Comparison of ENCODE assay signal across 26 cellular contexts in the genomic region with DNA sequence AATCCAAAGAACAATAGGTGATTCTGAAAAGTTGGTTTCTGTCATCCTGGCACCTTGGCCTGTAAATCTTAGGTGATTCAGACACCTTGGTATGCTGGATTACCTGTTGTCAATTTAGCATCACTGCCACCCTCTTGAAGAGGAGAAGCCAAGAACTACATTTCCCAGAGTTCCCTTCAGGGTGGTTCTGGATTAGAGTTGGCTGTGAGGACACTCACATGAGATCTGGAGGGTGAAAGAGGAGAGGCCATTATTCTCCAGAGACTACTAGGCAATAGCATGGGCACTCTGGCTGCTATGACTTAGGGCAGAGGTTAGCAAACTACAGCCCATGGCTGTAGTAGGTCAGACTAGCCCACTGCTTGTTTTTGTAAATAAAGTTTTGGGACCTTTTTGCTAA. TPM values are rescaled to one million over a fixed set of nuclear protein-coding genes. Genes with fewer than 3 reads are reported as not detected.
DNase-seq lines count a peak whose midpoint lies in the region; ATAC-seq and TF ChIP-seq lines count a peak whose summit lies in the region.
"Had no signal": no experiment of that assay in that cellular context is flagged by ENCODE, and none has a peak within 500 bp of the region (broad histone marks: within the 10 kb centered on the region; RNA-seq: fewer than 3 reads in every experiment).

No MANE protein-coding gene starts in this region.

- BruUV-seq in MCF 10A (replicated peaks; lab: Mats Ljungman, UMichigan), result no TSS peak

- H3K79me1 ChIP-seq in mesendoderm (ENCODE audit: low read length), result no peaks in the 10 kb centered on the region

- no peak overlapping the region for H3K56ac ChIP-seq in mesendoderm (ENCODE audit: low read length)

- no peak overlapping the region for H4K8ac ChIP-seq in mesendoderm (ENCODE audit: low read depth, low read length)

- no peaks in the 10 kb centered on the region for H3K4me1 Mint-ChIP-seq in MCF 10A (ENCODE audit: insufficient read depth, unreplicated experiment)
- H3K4me1 Mint-ChIP-seq: activated naive CD4-positive, alpha-beta T cell treated with anti-CD3 and anti-CD28 coated beads, Interleukin-2, amount 50 U/mL, for 24 hours; neural crest cell had no signal

- H3K4ac ChIP-seq in mesendoderm (ENCODE audit: low read depth, low read length), result no peak overlapping the region

- H3K9ac ChIP-seq in mesendoderm (ENCODE audit: low read length), result no peak overlapping the region
- H3K9ac ChIP-seq: BLaER1 treated with 17β-estradiol and CSF1 and Interleukin-3, amounts not matched to agents 10 nM and 100 nM had no signal

- no peak overlapping the region for H3K4me3 Mint-ChIP-seq in MCF 10A (ENCODE audit: unreplicated experiment)
- H3K4me3 Mint-ChIP-seq: activated naive CD4-positive, alpha-beta T cell treated with anti-CD3 and anti-CD28 coated beads, Interleukin-2, amount 50 U/mL, for 24 hours; effector memory CD8-positive, alpha-beta T cell; neural crest cell had no signal

- H2BK120ac ChIP-seq in mesendoderm (ENCODE audit: low read depth, low read length), result no peak overlapping the region

- H3K4me1 ChIP-seq in breast epithelium (no peaks in the 10 kb centered on the region), ascending aorta (peaks cover 0 to 18% of the 10 kb centered on the region in 2 donors), mesendoderm (ENCODE audit: control insufficient read depth, low read depth, low read length) (no peaks in the 10 kb centered on the region), aorta (ENCODE audit: control insufficient read depth in 1 of 2, insufficient read depth in 2 of 2, low read length in 2 of 2) (peaks cover 1 to 6% of the 10 kb centered on the region in 2 donors), gastrocnemius medialis (no peaks in the 10 kb centered on the region)
- H3K4me1 ChIP-seq: prostate gland, stomach, upper lobe of right lung had no signal

- H3K9me3 Mint-ChIP-seq in MCF 10A (ENCODE audit: unreplicated experiment), result peaks cover 7% of the 10 kb centered on the region

- TF ChIP-seq CTCF in MCF 10A (IDR thresholded peaks at IDR 0.05; ENCODE audit: unreplicated experiment) (no peak), breast epithelium (IDR thresholded peaks at IDR 0.05) (no peak), ascending aorta (IDR thresholded peaks at IDR 0.05) (no peak), gastrocnemius medialis (IDR thresholded peaks at IDR 0.05 in 4 of 5, conservative IDR thresholded peaks at IDR 0.05 in 1 of 5) (no peak)

- no peak overlapping the region for H4K5ac ChIP-seq in mesendoderm (ENCODE audit: low read length)

- H2BK5ac ChIP-seq in mesendoderm (ENCODE audit: low read length), result no peak overlapping the region

- no peaks in the 10 kb centered on the region for H3K27me3 ChIP-seq in breast epithelium
- H3K27me3 ChIP-seq in ascending aorta, result no peaks in the 10 kb centered on the region
- no peaks in the 10 kb centered on the region for H3K27me3 ChIP-seq in mesendoderm (ENCODE audit: insufficient read depth, low read length, poor library complexity)
- H3K27me3 ChIP-seq in aorta (ENCODE audit: control insufficient read depth in 1 of 2, insufficient read depth in 2 of 2, low read length in 1 of 2), result no peaks in the 10 kb centered on the region
- H3K27me3 ChIP-seq in gastrocnemius medialis, result no peaks in the 10 kb centered on the region
- H3K27me3 ChIP-seq: BLaER1 treated with 17β-estradiol and CSF1 and Interleukin-3, amounts not matched to agents 10 nM and 100 nM; heart left ventricle; stomach; upper lobe of right lung had no signal

- no peaks in the 10 kb centered on the region for H3K36me3 ChIP-seq in breast epithelium
- H3K36me3 ChIP-seq in ascending aorta, result no peaks in the 10 kb centered on the region
- H3K36me3 ChIP-seq in mesendoderm (ENCODE audit: control insufficient read depth, insufficient read depth, low read length), result no peaks in the 10 kb centered on the region
- H3K36me3 ChIP-seq in aorta (ENCODE audit: control insufficient read depth in 1 of 2, insufficient read depth in 2 of 2, low read length in 1 of 2), result no peaks in the 10 kb centered on the region
- no peaks in the 10 kb centered on the region for H3K36me3 ChIP-seq in gastrocnemius medialis
- H3K36me3 ChIP-seq: BLaER1 treated with 17β-estradiol and CSF1 and Interleukin-3, amounts not matched to agents 10 nM and 100 nM; heart left ventricle; prostate gland; stomach; upper lobe of right lung had no signal

- CTCF ChIA-PET in MCF 10A (lab: Yijun Ruan, JAX), result interaction anchor here (0.5 to 6.7 kb wide), 3 partner anchors 13 to 237 kb away, joined by 3 to 36 read pairs (median 8); no protein-coding TSS in a partner anchor

- H3K27ac Mint-ChIP-seq in MCF 10A (ENCODE audit: low read depth, unreplicated experiment), result peak overlapping the region; percentile 66
- H3K27ac Mint-ChIP-seq: activated naive CD4-positive, alpha-beta T cell treated with anti-CD3 and anti-CD28 coated beads, Interleukin-2, amount 50 U/mL, for 24 hours; effector memory CD8-positive, alpha-beta T cell had no signal

- peaks cover 3 to 4% of the 10 kb centered on the region in 2 donors for H3K9me3 ChIP-seq in breast epithelium
- H3K9me3 ChIP-seq in ascending aorta, result peaks cover 0 to 9% of the 10 kb centered on the region in 2 donors
- no peaks in the 10 kb centered on the region for H3K9me3 ChIP-seq in aorta (ENCODE audit: control insufficient read depth, low read length)
- H3K9me3 ChIP-seq in gastrocnemius medialis, result no peaks in the 10 kb centered on the region
- H3K9me3 ChIP-seq: prostate gland, upper lobe of right lung had no signal

- in situ Hi-C loops in gastrocnemius medialis (cut with MboI; ENCODE audit: low sequenced_read_pairs in 4 of 4), result loop anchor here in 1 of 4 donors (25.0 kb wide), 1 partner anchor 225 kb away; no protein-coding TSS in a partner anchor

- DNase-seq in MCF 10A (ENCODE audit: unreplicated experiment), result no peak
- no peak for DNase-seq in breast epithelium (ENCODE audit: low spot score in 2 of 2)
- DNase-seq in ascending aorta (ENCODE audit: low spot score in 2 of 2), result no peak
- DNase-seq in mesendoderm, result peak; percentile 53
- no peak for DNase-seq in aorta
- no peak for DNase-seq in activated effector memory CD4-positive, alpha-beta T cell treated with Interleukin-2 at 50 U/mL for 16 hours
- no peak for DNase-seq in amniotic stem cell (lab: John Stamatoyannopoulos, UW)
- DNase-seq in gastrocnemius medialis, result no peak
- DNase-seq: activated CD8-positive, alpha-beta memory T cell treated with anti-CD3 and anti-CD28 coated beads for 24 hours; activated T-cell treated with anti-CD3 and anti-CD28 coated beads, Interleukin-2, amount 50 U/mL, for 48 hours; Calu3; effector memory CD8-positive, alpha-beta T cell; heart left ventricle; NCI-H1048; NCI-H1930; NCI-H2227 treated with DMSO at 0.1 percent for 48 hours; stimulated activated CD4-positive, alpha-beta T cell treated with anti-CD3 and anti-CD28 coated beads, Interleukin-4, amount 100 ng/mL, for 4 hours; stomach; T1000; upper lobe of right lung had no signal

- H3K18ac ChIP-seq in mesendoderm (ENCODE audit: low read length), result no peak overlapping the region

- H3K27me3 Mint-ChIP-seq in MCF 10A (ENCODE audit: insufficient read depth, unreplicated experiment), result no peaks in the 10 kb centered on the region

- H3K79me2 ChIP-seq in mesendoderm (ENCODE audit: control insufficient read depth, insufficient read depth, low read length), result no peaks in the 10 kb centered on the region

- H3K27ac ChIP-seq in breast epithelium, result peak overlapping the region in 1 of 2 donors; percentile 70
- H3K27ac ChIP-seq in ascending aorta, result peak overlapping the region; percentile 79 to 92
- H3K27ac ChIP-seq in mesendoderm (ENCODE audit: low read depth, low read length), result no peak overlapping the region
- peak overlapping the region; percentile 49 to 99 for H3K27ac ChIP-seq in aorta (ENCODE audit: low read depth in 1 of 2, low read length in 2 of 2)
- no peak overlapping the region for H3K27ac ChIP-seq in gastrocnemius medialis
- H3K27ac ChIP-seq: BLaER1 treated with 17β-estradiol and CSF1 and Interleukin-3, amounts not matched to agents 10 nM and 100 nM; prostate gland; stomach; upper lobe of right lung had no signal

- ATAC-seq in aorta (ENCODE audit: low FRiP score) (no peak), gastrocnemius medialis (no peak)
- ATAC-seq: activated CD4-positive, CD25-positive, alpha-beta regulatory T cell treated with anti-CD3 and anti-CD28 coated beads, Interleukin-2, amount 50 U/mL, for 24 hours; effector memory CD8-positive, alpha-beta T cell; left lobe of liver; upper lobe of right lung had no signal

- POLR2A ChIA-PET in MCF 10A (lab: Yijun Ruan, JAX), result interaction anchor here (0.7 kb wide), 1 partner anchor 169 kb away, joined by 4 read pairs; no protein-coding TSS in a partner anchor

- no peak overlapping the region for H3K4me3 ChIP-seq in breast epithelium
- no peak overlapping the region for H3K4me3 ChIP-seq in ascending aorta
- no peak overlapping the region for H3K4me3 ChIP-seq in mesendoderm (ENCODE audit: low read length)
- H3K4me3 ChIP-seq in aorta (ENCODE audit: low read length in 2 of 2), result no peak overlapping the region
- no peak overlapping the region for H3K4me3 ChIP-seq in gastrocnemius medialis
- H3K4me3 ChIP-seq: BLaER1 treated with 17β-estradiol and CSF1 and Interleukin-3, amounts not matched to agents 10 nM and 100 nM; heart left ventricle; prostate gland; stomach; upper lobe of right lung had no signal

- no peak overlapping the region for H2BK15ac ChIP-seq in mesendoderm (replicated peaks; ENCODE audit: low read depth)

- no peak for TF ChIP-seq POLR2A in breast epithelium (IDR thresholded peaks at IDR 0.05)
- no peak for TF ChIP-seq POLR2A in gastrocnemius medialis (IDR thresholded peaks at IDR 0.05)

- H3K36me3 Mint-ChIP-seq in MCF 10A (ENCODE audit: insufficient read depth, unreplicated experiment), result no peaks in the 10 kb centered on the region

- H3K23ac ChIP-seq in mesendoderm (ENCODE audit: low read length), result no peak overlapping the region

- H3K4me2 ChIP-seq in mesendoderm (ENCODE audit: low read length), result no peak overlapping the region

- no peak overlapping the region for H2AK5ac ChIP-seq in mesendoderm (ENCODE audit: low read length)

- intact Hi-C loops in MCF 10A (cut with micrococcal nuclease), result no loop called here
- intact Hi-C loops in breast epithelium (cut with DNase I; ENCODE audit: low total_unique reads), result no loop called here
- intact Hi-C loops in ascending aorta (cut with DNase I), result loop anchor here (5.0 kb wide), 2 partner anchors 50 to 170 kb away; no protein-coding TSS in a partner anchor
- intact Hi-C loops in aorta (cut with DNase I), result no loop called here
- intact Hi-C loops in gastrocnemius medialis (cut with DNase I; ENCODE audit: low total_unique reads), result no loop called here

RNA-seq across cellular contexts. Expression of gene CORO2B, which starts 41.7 kb away (rescaled TPM):
- 0.47 and 0.79 TPM in 2 replicates for total RNA-seq in MCF 10A (2022)
- 10 to 100 TPM in 1 of 3 donors, 1 to 10 TPM in 2; 2.9 to 11.2 (median 3.5) TPM for total RNA-seq in breast epithelium
- total RNA-seq in ascending aorta, result 11.0 TPM
- polyA plus RNA-seq in mesendoderm (2013, experiment 1 of 2), result 1.9 TPM
- polyA plus RNA-seq in mesendoderm (2013, experiment 2 of 2), result 1.8 TPM
- total RNA-seq in aorta, result 1 to 10 TPM; 3.8 to 9.2 TPM
- polyA plus RNA-seq in aorta, result 1 to 10 TPM; 1.8 to 6.2 TPM
- total RNA-seq in gastrocnemius medialis, result 1 to 10 TPM; 1.5 to 2.2 (median 1.8) TPM

Comparison
In these comparisons a context has a peak if more than half of its experiments do, and no peak if none do; other contexts are left out.
1. H3K27ac ChIP-seq: peak in ascending aorta (2 of 2) and aorta (2 of 2); none in mesendoderm (single experiment) and gastrocnemius medialis (0 of 4).